In genomic region chr6:148700713-148701392, GRCh38 we compare ENCODE assay signal across 8 cellular contexts.
A peak's percentile ranks its signal among the peaks of the same experiment; 100 is the strongest.
DNase-seq lines count a peak whose midpoint lies in the region; ATAC-seq and TF ChIP-seq lines count a peak whose summit lies in the region.

No MANE protein-coding gene starts in this region.

- no peak overlapping the region for H3K27ac ChIP-seq in KMS-11

- H3K27me3 Mint-ChIP-seq in activated naive CD8-positive, alpha-beta T cell treated with anti-CD3 and anti-CD28 coated beads, Interleukin-2, amount 50 U/mL, for 24 hours, result peaks cover 2% of the 10 kb centered on the region
- H3K27me3 Mint-ChIP-seq in stimulated activated naive B cell treated with anti-CD40 and anti-IgM and Interleukin-4, amounts not matched to agents 10 μg/mL and 1 μg/mL and 100 μg/mL, for 72 hours, result no peaks in the 10 kb centered on the region

- H3K9ac ChIP-seq in KMS-11, result peak overlapping the region; percentile 20; the same call in 1 of the 2 replicates

- H3K4me1 Mint-ChIP-seq in activated naive CD8-positive, alpha-beta T cell treated with anti-CD3 and anti-CD28 coated beads, Interleukin-2, amount 50 U/mL, for 24 hours, result peaks cover 4% of the 10 kb centered on the region
- H3K4me1 Mint-ChIP-seq in stimulated activated naive B cell treated with anti-CD40 and anti-IgM and Interleukin-4, amounts not matched to agents 10 μg/mL and 1 μg/mL and 100 μg/mL, for 72 hours, result peaks cover 10 to 12% of the 10 kb centered on the region in 2 donors

- no peaks in the 10 kb centered on the region for H3K36me3 ChIP-seq in KMS-11 (ENCODE audit: insufficient read depth)

- H3K4me3 Mint-ChIP-seq in activated naive CD8-positive, alpha-beta T cell treated with anti-CD3 and anti-CD28 coated beads, Interleukin-2, amount 50 U/mL, for 24 hours, result peak overlapping the region; percentile 60
- peak overlapping the region; percentile 75 to 85 for H3K4me3 Mint-ChIP-seq in stimulated activated naive B cell treated with anti-CD40 and anti-IgM and Interleukin-4, amounts not matched to agents 10 μg/mL and 1 μg/mL and 100 μg/mL, for 72 hours

- H3K4me2 ChIP-seq in KMS-11, result peak overlapping the region; percentile 61

- no peaks in the 10 kb centered on the region for H3K36me3 Mint-ChIP-seq in activated naive CD8-positive, alpha-beta T cell treated with anti-CD3 and anti-CD28 coated beads, Interleukin-2, amount 50 U/mL, for 24 hours (ENCODE audit: low read depth)
- H3K36me3 Mint-ChIP-seq in stimulated activated naive B cell treated with anti-CD40 and anti-IgM and Interleukin-4, amounts not matched to agents 10 μg/mL and 1 μg/mL and 100 μg/mL, for 72 hours, result no peaks in the 10 kb centered on the region

- H3K4me3 ChIP-seq in KMS-11 (IDR thresholded peaks at IDR 0.05; ENCODE audit: insufficient read depth, low read depth, low read length), result no peak overlapping the region

- peak; percentile 64 for ATAC-seq in GM21367 (IDR thresholded peaks at IDR 0.05; ENCODE audit: unreplicated experiment)
- ATAC-seq in activated naive CD8-positive, alpha-beta T cell treated with anti-CD3 and anti-CD28 coated beads, Interleukin-2, amount 50 U/mL, for 24 hours, result no peak
- ATAC-seq in stimulated activated naive B cell treated with anti-CD40 and anti-IgM and Interleukin-4, amounts not matched to agents 10 μg/mL and 1 μg/mL and 100 μg/mL, for 72 hours (replicated peaks), result peak; percentile 60 to 70

- H3K27ac Mint-ChIP-seq in activated naive CD8-positive, alpha-beta T cell treated with anti-CD3 and anti-CD28 coated beads, Interleukin-2, amount 50 U/mL, for 24 hours, result no peak overlapping the region
- peak overlapping the region; percentile 90 for H3K27ac Mint-ChIP-seq in stimulated activated naive B cell treated with anti-CD40 and anti-IgM and Interleukin-4, amounts not matched to agents 10 μg/mL and 1 μg/mL and 100 μg/mL, for 72 hours

- peak; percentile 73 for DNase-seq in ELR (ENCODE audit: low read depth)
- no peak for DNase-seq in activated naive CD8-positive, alpha-beta T cell treated with anti-CD3 and anti-CD28 coated beads, Interleukin-2, amount 50 U/mL, for 24 hours
- DNase-seq in hepatic stellate cell (ENCODE audit: low spot score), result peak; percentile 35
- DNase-seq in stimulated activated naive B cell treated with anti-CD40 and anti-IgM and Interleukin-4, amounts not matched to agents 10 μg/mL and 1 μg/mL and 100 μg/mL, for 72 hours, result no peak
- DNase-seq in NCI-H1930 (lab: John Stamatoyannopoulos, UW), result no peak
- DNase-seq in GF-D8 (lab: John Stamatoyannopoulos, UW), result no peak

- no peaks in the 10 kb centered on the region for H4K20me1 ChIP-seq in KMS-11 (ENCODE audit: insufficient read depth)

- no peaks in the 10 kb centered on the region for H3K79me2 ChIP-seq in KMS-11 (ENCODE audit: insufficient read depth, low read depth)

- H3K4me1 ChIP-seq in KMS-11 (ENCODE audit: low read depth, poor library complexity, severe bottlenecking), result peaks cover 7% of the 10 kb centered on the region

- peak overlapping the region; percentile 67 for H2AFZ ChIP-seq in KMS-11 (ENCODE audit: low read depth)

- no peaks in the 10 kb centered on the region for H3K27me3 ChIP-seq in KMS-11 (ENCODE audit: insufficient read depth, low read depth)

- no peak for TF ChIP-seq CTCF in KMS-11 (conservative IDR thresholded peaks at IDR 0.05; ENCODE audit: low read depth, low read length)

- no peaks in the 10 kb centered on the region for H3K9me3 Mint-ChIP-seq in activated naive CD8-positive, alpha-beta T cell treated with anti-CD3 and anti-CD28 coated beads, Interleukin-2, amount 50 U/mL, for 24 hours
- peaks cover 0 to 5% of the 10 kb centered on the region in 2 donors for H3K9me3 Mint-ChIP-seq in stimulated activated naive B cell treated with anti-CD40 and anti-IgM and Interleukin-4, amounts not matched to agents 10 μg/mL and 1 μg/mL and 100 μg/mL, for 72 hours

Comparison
In these comparisons a context has a peak if more than half of its experiments do, and no peak if none do; other contexts are left out.
1. DNase-seq: peak in ELR (single experiment) and hepatic stellate cell (single experiment); none in activated naive CD8-positive, alpha-beta T cell treated with anti-CD3 and anti-CD28 coated beads, Interleukin-2, amount 50 U/mL, for 24 hours (single experiment), stimulated activated naive B cell treated with anti-CD40 and anti-IgM and Interleukin-4, amounts not matched to agents 10 μg/mL and 1 μg/mL and 100 μg/mL, for 72 hours (single experiment), NCI-H1930 (0 of 2) and GF-D8 (single experiment).